ENCODE assay signal across 1 cellular context in genomic region chr4:74098628-74098995, GRCh38.
TF ChIP-seq lines count a peak whose summit lies in the region.

No MANE protein-coding gene starts in this region.

TF ChIP-seq in K562, 482 proteins besides CTCF, POLR2A, EP300 and RAD21 (continued from another document):
- TF ChIP-seq HEY1 (CRISPR knock-in tag; IDR thresholded peaks at IDR 0.05; ENCODE audit: borderline replicate concordance) (no peak), ZNF449 (CRISPR knock-in tag; IDR thresholded peaks at IDR 0.05) (no peak), HMG20A (CRISPR knock-in tag; conservative IDR thresholded peaks at IDR 0.05) (no peak), BCOR (IDR thresholded peaks at IDR 0.05) (no peak), FOXM1 (IDR thresholded peaks at IDR 0.05; ENCODE audit: low read depth) (no peak), FOXM1 (CRISPR knock-in tag; IDR thresholded peaks at IDR 0.05; ENCODE audit: low read depth) (no peak), ATF1 (CRISPR knock-in tag; IDR thresholded peaks at IDR 0.05) (no peak), ATF1 (tag; IDR thresholded peaks at IDR 0.05) (no peak), POLR2H (tag; IDR thresholded peaks at IDR 0.05; ENCODE audit: low read depth) (no peak), ZNF785 (CRISPR knock-in tag; IDR thresholded peaks at IDR 0.05) (no peak), FOXK2 (conservative IDR thresholded peaks at IDR 0.05 in 1 of 2, IDR thresholded peaks at IDR 0.05 in 1 of 2; ENCODE audit: low read depth in 2 of 2) (no peak), ARID3B (CRISPR knock-in tag; IDR thresholded peaks at IDR 0.05; ENCODE audit: borderline replicate concordance) (no peak), CREM (IDR thresholded peaks at IDR 0.05; ENCODE audit: low read depth) (no peak), CHD2 (IDR thresholded peaks at IDR 0.05; ENCODE audit: low read depth, low read length) (peak; percentile 61)
- TF ChIP-seq, protein P1, sequence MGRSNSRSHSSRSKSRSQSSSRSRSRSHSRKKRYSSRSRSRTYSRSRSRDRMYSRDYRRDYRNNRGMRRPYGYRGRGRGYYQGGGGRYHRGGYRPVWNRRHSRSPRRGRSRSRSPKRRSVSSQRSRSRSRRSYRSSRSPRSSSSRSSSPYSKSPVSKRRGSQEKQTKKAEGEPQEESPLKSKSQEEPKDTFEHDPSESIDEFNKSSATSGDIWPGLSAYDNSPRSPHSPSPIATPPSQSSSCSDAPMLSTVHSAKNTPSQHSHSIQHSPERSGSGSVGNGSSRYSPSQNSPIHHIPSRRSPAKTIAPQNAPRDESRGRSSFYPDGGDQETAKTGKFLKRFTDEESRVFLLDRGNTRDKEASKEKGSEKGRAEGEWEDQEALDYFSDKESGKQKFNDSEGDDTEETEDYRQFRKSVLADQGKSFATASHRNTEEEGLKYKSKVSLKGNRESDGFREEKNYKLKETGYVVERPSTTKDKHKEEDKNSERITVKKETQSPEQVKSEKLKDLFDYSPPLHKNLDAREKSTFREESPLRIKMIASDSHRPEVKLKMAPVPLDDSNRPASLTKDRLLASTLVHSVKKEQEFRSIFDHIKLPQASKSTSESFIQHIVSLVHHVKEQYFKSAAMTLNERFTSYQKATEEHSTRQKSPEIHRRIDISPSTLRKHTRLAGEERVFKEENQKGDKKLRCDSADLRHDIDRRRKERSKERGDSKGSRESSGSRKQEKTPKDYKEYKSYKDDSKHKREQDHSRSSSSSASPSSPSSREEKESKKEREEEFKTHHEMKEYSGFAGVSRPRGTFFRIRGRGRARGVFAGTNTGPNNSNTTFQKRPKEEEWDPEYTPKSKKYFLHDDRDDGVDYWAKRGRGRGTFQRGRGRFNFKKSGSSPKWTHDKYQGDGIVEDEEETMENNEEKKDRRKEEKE (IDR thresholded peaks at IDR 0.05; ENCODE audit: borderline replicate concordance in 1 of 2, control insufficient read depth in 1 of 2, low read depth in 2 of 2, low read length in 1 of 2) = no peak
